Comparison of ENCODE assay signal across 30 cellular contexts in genomic region chr20:18712877-18713276, GRCh38.
DNase-seq lines count a peak whose midpoint lies in the region; ATAC-seq and TF ChIP-seq lines count a peak whose summit lies in the region.
"Had no signal": no experiment of that assay in that cellular context is flagged by ENCODE, and none has a peak within 500 bp of the region (broad histone marks: within the 10 kb centered on the region; RNA-seq: fewer than 3 reads in every experiment).

No MANE protein-coding gene starts in this region.

- H3K9ac ChIP-seq in SK-N-SH, result no peak overlapping the region

- H3K27me3 ChIP-seq in SK-N-SH (ENCODE audit: insufficient read depth), result no peaks in the 10 kb centered on the region
- no peaks in the 10 kb centered on the region for H3K27me3 ChIP-seq in WERI-Rb-1 (ENCODE audit: insufficient read depth, low read depth, severe bottlenecking)
- H3K27me3 ChIP-seq: dorsolateral prefrontal cortex, right atrium auricular region, upper lobe of left lung had no signal

- H3K9me3 ChIP-seq in SK-N-SH, result no peaks in the 10 kb centered on the region
- no peaks in the 10 kb centered on the region for H3K9me3 ChIP-seq in WERI-Rb-1 (ENCODE audit: severe bottlenecking)
- H3K9me3 ChIP-seq in OCI-LY7 (ENCODE audit: low read length), result no peaks in the 10 kb centered on the region
- H3K9me3 ChIP-seq: Caco-2, lower lobe of right lung, right atrium auricular region, upper lobe of left lung had no signal

- no peaks in the 10 kb centered on the region for H3K36me3 Mint-ChIP-seq in activated CD8-positive, alpha-beta T cell treated with anti-CD3 and anti-CD28 coated beads, Interleukin-2, amount 10 ng/mL, durations not matched to agents 7 days and 5 days (ENCODE audit: low read depth)

- no peak for ATAC-seq in SK-N-SH treated with all-trans-retinoic acid at 6 μM for 48 hours
- ATAC-seq in activated CD8-positive, alpha-beta T cell treated with anti-CD3 and anti-CD28 coated beads, Interleukin-2, amount 10 ng/mL, durations not matched to agents 7 days and 5 days, result no peak
- ATAC-seq: lower lobe of right lung had no signal

- H4K20me1 ChIP-seq in SK-N-SH (ENCODE audit: insufficient read depth), result no peaks in the 10 kb centered on the region
- no peaks in the 10 kb centered on the region for H4K20me1 ChIP-seq in OCI-LY7 (ENCODE audit: insufficient read depth, low read length)

- H3K4me3 ChIP-seq in SK-N-SH (ENCODE audit: low read depth in 2 of 2, low read length in 1 of 2) (no peak overlapping the region), WERI-Rb-1 (ENCODE audit: low read depth, low read length) (no peak overlapping the region), fibroblast of villous mesenchyme (ENCODE audit: low read depth, low read length) (no peak overlapping the region), OCI-LY7 (ENCODE audit: low read depth, low read length, poor library complexity, severe bottlenecking) (no peak overlapping the region)
- H3K4me3 ChIP-seq: dorsolateral prefrontal cortex, lower lobe of right lung, right atrium auricular region, upper lobe of left lung had no signal

- no peak overlapping the region for H3K4me2 ChIP-seq in SK-N-SH
- H3K4me2 ChIP-seq in OCI-LY7 (ENCODE audit: low read length), result no peak overlapping the region

- no peaks in the 10 kb centered on the region for H3K27me3 Mint-ChIP-seq in activated CD8-positive, alpha-beta T cell treated with anti-CD3 and anti-CD28 coated beads, Interleukin-2, amount 10 ng/mL, durations not matched to agents 7 days and 5 days (ENCODE audit: low read depth)

- TF ChIP-seq RAD21 in SK-N-SH (IDR thresholded peaks at IDR 0.05; ENCODE audit: low read length), result 0 out of 2 replicates have a peak, but pooled peaks have one; percentile 3

- H2AFZ ChIP-seq in SK-N-SH (ENCODE audit: low read depth), result no peak overlapping the region
- no peak overlapping the region for H2AFZ ChIP-seq in OCI-LY7 (ENCODE audit: low read length)

- no peak overlapping the region for H3K4me3 Mint-ChIP-seq in activated CD8-positive, alpha-beta T cell treated with anti-CD3 and anti-CD28 coated beads, Interleukin-2, amount 10 ng/mL, durations not matched to agents 7 days and 5 days
- H3K4me3 Mint-ChIP-seq: activated T-helper 1 cell treated with anti-CD3 and anti-CD28 coated beads, Interleukin-12 subunit alpha, Interleukin-12 subunit beta, Interleukin-2, Interleukin-4 antibody, amounts not matched to agents 30 ng/mL and 10 ng/mL and 1 ng/mL, durations not matched to agents 14 hours and 24 hours and 36 hours had no signal

- CTCF ChIA-PET in SK-N-SH (lab: Yijun Ruan, JAX) (interaction anchor here (1.2 kb wide), 1 partner anchor 9 kb away, joined by 3 read pairs; no protein-coding TSS in a partner anchor), OCI-LY7 (lab: Charles Lee; ENCODE audit: unreplicated experiment) (no interaction called here)
- CTCF ChIA-PET in activated CD8-positive, alpha-beta T cell treated with anti-CD3 and anti-CD28 coated beads, Interleukin-2, amount 10 ng/mL, durations not matched to agents 7 days and 5 days (lab: Charles Lee), result no interaction called here

- BruUV-seq in OCI-LY7 (replicated peaks; lab: Mats Ljungman, UMichigan), result no TSS peak

- peaks cover 3% of the 10 kb centered on the region for H3F3A ChIP-seq in SK-N-SH (replicated peaks; ENCODE audit: insufficient read depth)

- peak; percentile 22 for DNase-seq in SK-N-SH
- no peak for DNase-seq in WERI-Rb-1
- no peak for DNase-seq in fibroblast of villous mesenchyme (ENCODE audit: low read depth)
- DNase-seq in retina, result peak; percentile 50
- no peak for DNase-seq in activated CD8-positive, alpha-beta T cell treated with anti-CD3 and anti-CD28 coated beads, Interleukin-2, amount 10 ng/mL, durations not matched to agents 7 days and 5 days
- DNase-seq in OCI-LY7 (ENCODE audit: low spot score), result no peak
- DNase-seq in activated CD4-positive, CD25-positive, alpha-beta regulatory T cell (lab: John Stamatoyannopoulos, UW), result no peak
- DNase-seq: 8988T; activated CD4-positive, alpha-beta T cell treated with anti-CD3 and anti-CD28 coated beads for 4 hours; activated naive CD4-positive, alpha-beta T cell treated with anti-CD3 and anti-CD28 coated beads, Interleukin-2, amount 50 U/mL, for 16 hours; Caco-2; caudate nucleus; dorsolateral prefrontal cortex; EL; foreskin melanocyte; hypothalamus; KBM-7; lower lobe of right lung; NCI-H1436 treated with DMSO at 0.1 percent for 48 hours; NCI-H2171; NCI-H748 treated with DMSO at 0.1 percent for 48 hours; OCI-M1; SHP77; stimulated activated CD4-positive, alpha-beta T cell treated with anti-CD3 and anti-CD28 coated beads, Interleukin-12 subunit alpha, Interleukin-12 subunit beta, amount 100 ng/mL, for 4 hours; stimulated activated CD4-positive, alpha-beta T cell treated with anti-CD3 and anti-CD28 coated beads, Interleukin-4, amount 100 ng/mL, for 4 hours; T-helper 1 cell; upper lobe of left lung had no signal

- H3K79me2 ChIP-seq in SK-N-SH (ENCODE audit: insufficient read depth) (no peaks in the 10 kb centered on the region), OCI-LY7 (ENCODE audit: insufficient read depth, low read depth, low read length) (no peaks in the 10 kb centered on the region)

- peaks cover 5% of the 10 kb centered on the region for H3K4me1 Mint-ChIP-seq in activated CD8-positive, alpha-beta T cell treated with anti-CD3 and anti-CD28 coated beads, Interleukin-2, amount 10 ng/mL, durations not matched to agents 7 days and 5 days (ENCODE audit: low read depth)

- H3K9me3 Mint-ChIP-seq in activated CD8-positive, alpha-beta T cell treated with anti-CD3 and anti-CD28 coated beads, Interleukin-2, amount 10 ng/mL, durations not matched to agents 7 days and 5 days (ENCODE audit: insufficient read depth), result no peaks in the 10 kb centered on the region
- H3K9me3 Mint-ChIP-seq: activated T-helper 1 cell treated with anti-CD3 and anti-CD28 coated beads, Interleukin-12 subunit alpha, Interleukin-12 subunit beta, Interleukin-2, Interleukin-4 antibody, amounts not matched to agents 30 ng/mL and 10 ng/mL and 1 ng/mL, durations not matched to agents 14 hours and 24 hours and 36 hours had no signal

- H3K36me3 ChIP-seq in SK-N-SH (replicated peaks in 1 of 2; ENCODE audit: control insufficient read depth in 1 of 2, insufficient read depth in 2 of 2, low read length in 1 of 2) (no peaks in the 10 kb centered on the region), WERI-Rb-1 (no peaks in the 10 kb centered on the region), OCI-LY7 (ENCODE audit: insufficient read depth, low read length) (no peaks in the 10 kb centered on the region)
- H3K36me3 ChIP-seq: lower lobe of right lung, right atrium auricular region had no signal

- H3K27ac ChIP-seq in SK-N-SH (ENCODE audit: low read depth in 2 of 2, low read length in 1 of 2), result no peak overlapping the region
- no peak overlapping the region for H3K27ac ChIP-seq in WERI-Rb-1
- H3K27ac ChIP-seq in OCI-LY7 (ENCODE audit: low read depth, low read length, poor library complexity, severe bottlenecking), result no peak overlapping the region
- H3K27ac ChIP-seq: dorsolateral prefrontal cortex, lower lobe of right lung, right atrium auricular region, upper lobe of left lung had no signal

- WGBS in SK-N-SH (ENCODE audit: low lambda C conversion rate), result 78% methylated on average over 3 of the region's 3 CpGs

- H3K9me2 ChIP-seq in SK-N-SH (no peaks in the 10 kb centered on the region), OCI-LY7 (ENCODE audit: insufficient read depth, low read length) (no peaks in the 10 kb centered on the region)

- H3K4me1 ChIP-seq in SK-N-SH (ENCODE audit: control insufficient read depth in 1 of 2, insufficient read depth in 2 of 2, low read depth in 1 of 2, low read length in 1 of 2) (peaks cover 0 to 2% of the 10 kb centered on the region in 2 experiments; a peak in 1 of 4 replicates), OCI-LY7 (ENCODE audit: insufficient read depth, low read length, poor library complexity, severe bottlenecking) (no peaks in the 10 kb centered on the region)
- H3K4me1 ChIP-seq: Caco-2, lower lobe of right lung, right atrium auricular region, upper lobe of left lung had no signal

- no peak for TF ChIP-seq CTCF in SK-N-SH (IDR thresholded peaks at IDR 0.05)
- peak; percentile 21; the same call in 1 of the 2 replicates for TF ChIP-seq CTCF in WERI-Rb-1 (IDR thresholded peaks at IDR 0.05; ENCODE audit: low read depth, low read length)
- TF ChIP-seq CTCF in fibroblast of villous mesenchyme (IDR thresholded peaks at IDR 0.05; ENCODE audit: insufficient read depth, low read depth, low read length), result peak; percentile 15
- no peak for TF ChIP-seq CTCF in OCI-LY7 (conservative IDR thresholded peaks at IDR 0.05; ENCODE audit: low read length)

- POLR2A ChIA-PET in SK-N-SH (lab: Yijun Ruan, JAX), result no interaction called here
- POLR2A ChIA-PET in activated CD8-positive, alpha-beta T cell treated with anti-CD3 and anti-CD28 coated beads, Interleukin-2, amount 10 ng/mL, durations not matched to agents 7 days and 5 days (lab: Charles Lee), result interaction anchor here (0.9 kb wide), 1 partner anchor 15 kb away, joined by 3 read pairs; no protein-coding TSS in a partner anchor
- POLR2A ChIA-PET in OCI-LY7 (lab: Charles Lee), result no interaction called here

- no peak overlapping the region for H3K27ac Mint-ChIP-seq in activated CD8-positive, alpha-beta T cell treated with anti-CD3 and anti-CD28 coated beads, Interleukin-2, amount 10 ng/mL, durations not matched to agents 7 days and 5 days
- H3K27ac Mint-ChIP-seq: activated T-helper 1 cell treated with anti-CD3 and anti-CD28 coated beads, Interleukin-12 subunit alpha, Interleukin-12 subunit beta, Interleukin-2, Interleukin-4 antibody, amounts not matched to agents 30 ng/mL and 10 ng/mL and 1 ng/mL, durations not matched to agents 14 hours and 24 hours and 36 hours had no signal

- intact Hi-C loops in OCI-LY7 (cut with micrococcal nuclease; ENCODE audit: unreplicated experiment), result no loop called here

- no peak for TF ChIP-seq EP300 in SK-N-SH (IDR thresholded peaks at IDR 0.05; ENCODE audit: borderline replicate concordance in 1 of 2, low read depth in 1 of 2, low read length in 1 of 2)

TF ChIP-seq in SK-N-SH, 30 proteins besides CTCF, POLR2A, EP300 and RAD21 (continues in another document):
- TF ChIP-seq TEAD4 (IDR thresholded peaks at IDR 0.05; ENCODE audit: borderline replicate concordance, insufficient read depth), result no peak

TF ChIP-seq in SK-N-SH treated with all-trans-retinoic acid at 6 μM for 48 hours, 23 proteins besides CTCF, POLR2A, EP300 and RAD21 (continues in another document):
- TF ChIP-seq ZNF70 (CRISPR knock-in tag; IDR thresholded peaks at IDR 0.05), result no peak
- TF ChIP-seq ZFP30 (CRISPR knock-in tag; IDR thresholded peaks at IDR 0.05), result no peak
- TF ChIP-seq PPARA (CRISPR knock-in tag; IDR thresholded peaks at IDR 0.05; ENCODE audit: borderline replicate concordance), result no peak

Comparison
In these comparisons a context has a peak if more than half of its experiments do, and no peak if none do; other contexts are left out.
1. DNase-seq: peak in SK-N-SH (single experiment) and retina (single experiment); none in WERI-Rb-1 (single experiment), fibroblast of villous mesenchyme (single experiment), activated CD8-positive, alpha-beta T cell treated with anti-CD3 and anti-CD28 coated beads, Interleukin-2, amount 10 ng/mL, durations not matched to agents 7 days and 5 days (single experiment), OCI-LY7 (single experiment) and activated CD4-positive, CD25-positive, alpha-beta regulatory T cell (0 of 4).
2. CTCF ChIP-seq: peak in WERI-Rb-1 (single experiment) and fibroblast of villous mesenchyme (single experiment); none in SK-N-SH (single experiment) and OCI-LY7 (single experiment).